1 cellular context compared by ENCODE assay signal in the genomic region with DNA sequence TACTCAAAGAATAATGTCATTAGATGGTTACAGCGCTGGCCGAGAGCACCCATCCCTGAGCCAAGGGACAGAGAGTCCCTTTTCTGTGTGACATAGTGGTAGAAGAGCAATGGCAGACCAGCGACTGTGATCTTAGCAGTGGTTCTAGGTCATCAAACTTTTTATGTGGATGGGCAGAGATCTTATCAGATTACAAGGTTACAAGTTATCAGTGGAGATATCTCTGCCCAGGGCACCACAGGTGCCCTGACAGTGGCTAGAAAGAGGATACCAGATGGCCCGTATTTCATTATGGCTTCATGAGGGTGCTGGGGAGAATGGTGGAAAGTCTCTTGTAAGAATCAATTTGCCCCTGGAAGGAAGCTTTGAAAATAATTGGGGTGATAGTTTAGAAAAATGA.
TF ChIP-seq lines count a peak whose summit lies in the region.

No MANE protein-coding gene starts in this region.

TF ChIP-seq in GM23338, 12 proteins besides CTCF, POLR2A, EP300 and RAD21 (continued from another document):
- TF ChIP-seq, protein P1, sequence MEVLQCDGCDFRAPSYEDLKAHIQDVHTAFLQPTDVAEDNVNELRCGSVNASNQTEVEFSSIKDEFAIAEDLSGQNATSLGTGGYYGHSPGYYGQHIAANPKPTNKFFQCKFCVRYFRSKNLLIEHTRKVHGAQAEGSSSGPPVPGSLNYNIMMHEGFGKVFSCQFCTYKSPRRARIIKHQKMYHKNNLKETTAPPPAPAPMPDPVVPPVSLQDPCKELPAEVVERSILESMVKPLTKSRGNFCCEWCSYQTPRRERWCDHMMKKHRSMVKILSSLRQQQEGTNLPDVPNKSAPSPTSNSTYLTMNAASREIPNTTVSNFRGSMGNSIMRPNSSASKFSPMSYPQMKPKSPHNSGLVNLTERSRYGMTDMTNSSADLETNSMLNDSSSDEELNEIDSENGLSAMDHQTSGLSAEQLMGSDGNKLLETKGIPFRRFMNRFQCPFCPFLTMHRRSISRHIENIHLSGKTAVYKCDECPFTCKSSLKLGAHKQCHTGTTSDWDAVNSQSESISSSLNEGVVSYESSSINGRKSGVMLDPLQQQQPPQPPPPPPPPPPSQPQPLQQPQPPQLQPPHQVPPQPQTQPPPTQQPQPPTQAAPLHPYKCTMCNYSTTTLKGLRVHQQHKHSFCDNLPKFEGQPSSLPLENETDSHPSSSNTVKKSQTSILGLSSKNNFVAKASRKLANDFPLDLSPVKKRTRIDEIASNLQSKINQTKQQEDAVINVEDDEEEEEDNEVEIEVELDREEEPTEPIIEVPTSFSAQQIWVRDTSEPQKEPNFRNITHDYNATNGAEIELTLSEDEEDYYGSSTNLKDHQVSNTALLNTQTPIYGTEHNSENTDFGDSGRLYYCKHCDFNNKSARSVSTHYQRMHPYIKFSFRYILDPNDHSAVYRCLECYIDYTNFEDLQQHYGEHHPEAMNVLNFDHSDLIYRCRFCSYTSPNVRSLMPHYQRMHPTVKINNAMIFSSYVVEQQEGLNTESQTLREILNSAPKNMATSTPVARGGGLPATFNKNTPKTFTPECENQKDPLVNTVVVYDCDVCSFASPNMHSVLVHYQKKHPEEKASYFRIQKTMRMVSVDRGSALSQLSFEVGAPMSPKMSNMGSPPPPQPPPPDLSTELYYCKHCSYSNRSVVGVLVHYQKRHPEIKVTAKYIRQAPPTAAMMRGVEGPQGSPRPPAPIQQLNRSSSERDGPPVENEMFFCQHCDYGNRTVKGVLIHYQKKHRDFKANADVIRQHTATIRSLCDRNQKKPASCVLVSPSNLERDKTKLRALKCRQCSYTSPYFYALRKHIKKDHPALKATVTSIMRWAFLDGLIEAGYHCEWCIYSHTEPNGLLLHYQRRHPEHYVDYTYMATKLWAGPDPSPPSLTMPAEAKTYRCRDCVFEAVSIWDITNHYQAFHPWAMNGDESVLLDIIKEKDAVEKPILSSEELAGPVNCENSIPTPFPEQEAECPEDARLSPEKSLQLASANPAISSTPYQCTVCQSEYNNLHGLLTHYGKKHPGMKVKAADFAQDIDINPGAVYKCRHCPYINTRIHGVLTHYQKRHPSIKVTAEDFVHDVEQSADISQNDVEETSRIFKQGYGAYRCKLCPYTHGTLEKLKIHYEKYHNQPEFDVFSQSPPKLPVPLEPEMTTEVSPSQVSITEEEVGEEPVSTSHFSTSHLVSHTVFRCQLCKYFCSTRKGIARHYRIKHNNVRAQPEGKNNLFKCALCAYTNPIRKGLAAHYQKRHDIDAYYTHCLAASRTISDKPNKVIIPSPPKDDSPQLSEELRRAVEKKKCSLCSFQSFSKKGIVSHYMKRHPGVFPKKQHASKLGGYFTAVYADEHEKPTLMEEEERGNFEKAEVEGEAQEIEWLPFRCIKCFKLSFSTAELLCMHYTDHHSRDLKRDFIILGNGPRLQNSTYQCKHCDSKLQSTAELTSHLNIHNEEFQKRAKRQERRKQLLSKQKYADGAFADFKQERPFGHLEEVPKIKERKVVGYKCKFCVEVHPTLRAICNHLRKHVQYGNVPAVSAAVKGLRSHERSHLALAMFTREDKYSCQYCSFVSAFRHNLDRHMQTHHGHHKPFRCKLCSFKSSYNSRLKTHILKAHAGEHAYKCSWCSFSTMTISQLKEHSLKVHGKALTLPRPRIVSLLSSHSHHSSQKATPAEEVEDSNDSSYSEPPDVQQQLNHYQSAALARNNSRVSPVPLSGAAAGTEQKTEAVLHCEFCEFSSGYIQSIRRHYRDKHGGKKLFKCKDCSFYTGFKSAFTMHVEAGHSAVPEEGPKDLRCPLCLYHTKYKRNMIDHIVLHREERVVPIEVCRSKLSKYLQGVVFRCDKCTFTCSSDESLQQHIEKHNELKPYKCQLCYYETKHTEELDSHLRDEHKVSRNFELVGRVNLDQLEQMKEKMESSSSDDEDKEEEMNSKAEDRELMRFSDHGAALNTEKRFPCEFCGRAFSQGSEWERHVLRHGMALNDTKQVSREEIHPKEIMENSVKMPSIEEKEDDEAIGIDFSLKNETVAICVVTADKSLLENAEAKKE (CRISPR knock-in tag; IDR thresholded peaks at IDR 0.05), result no peak
- TF ChIP-seq ZNF114 (CRISPR knock-in tag; IDR thresholded peaks at IDR 0.05) (no peak), STAT1 (IDR thresholded peaks at IDR 0.05; ENCODE audit: unreplicated experiment) (no peak), POLR2AphosphoS5 (IDR thresholded peaks at IDR 0.05; ENCODE audit: low read depth) (no peak), JUNB (IDR thresholded peaks at IDR 0.05; ENCODE audit: unreplicated experiment) (no peak), ZNF331 (CRISPR knock-in tag; IDR thresholded peaks at IDR 0.05; ENCODE audit: low read depth) (no peak), EZH2phosphoT487 (IDR thresholded peaks at IDR 0.05; ENCODE audit: unreplicated experiment) (no peak), CREB1 (CRISPR knock-in tag; IDR thresholded peaks at IDR 0.05; ENCODE audit: low read depth) (no peak)
- TF ChIP-seq, protein P2, sequence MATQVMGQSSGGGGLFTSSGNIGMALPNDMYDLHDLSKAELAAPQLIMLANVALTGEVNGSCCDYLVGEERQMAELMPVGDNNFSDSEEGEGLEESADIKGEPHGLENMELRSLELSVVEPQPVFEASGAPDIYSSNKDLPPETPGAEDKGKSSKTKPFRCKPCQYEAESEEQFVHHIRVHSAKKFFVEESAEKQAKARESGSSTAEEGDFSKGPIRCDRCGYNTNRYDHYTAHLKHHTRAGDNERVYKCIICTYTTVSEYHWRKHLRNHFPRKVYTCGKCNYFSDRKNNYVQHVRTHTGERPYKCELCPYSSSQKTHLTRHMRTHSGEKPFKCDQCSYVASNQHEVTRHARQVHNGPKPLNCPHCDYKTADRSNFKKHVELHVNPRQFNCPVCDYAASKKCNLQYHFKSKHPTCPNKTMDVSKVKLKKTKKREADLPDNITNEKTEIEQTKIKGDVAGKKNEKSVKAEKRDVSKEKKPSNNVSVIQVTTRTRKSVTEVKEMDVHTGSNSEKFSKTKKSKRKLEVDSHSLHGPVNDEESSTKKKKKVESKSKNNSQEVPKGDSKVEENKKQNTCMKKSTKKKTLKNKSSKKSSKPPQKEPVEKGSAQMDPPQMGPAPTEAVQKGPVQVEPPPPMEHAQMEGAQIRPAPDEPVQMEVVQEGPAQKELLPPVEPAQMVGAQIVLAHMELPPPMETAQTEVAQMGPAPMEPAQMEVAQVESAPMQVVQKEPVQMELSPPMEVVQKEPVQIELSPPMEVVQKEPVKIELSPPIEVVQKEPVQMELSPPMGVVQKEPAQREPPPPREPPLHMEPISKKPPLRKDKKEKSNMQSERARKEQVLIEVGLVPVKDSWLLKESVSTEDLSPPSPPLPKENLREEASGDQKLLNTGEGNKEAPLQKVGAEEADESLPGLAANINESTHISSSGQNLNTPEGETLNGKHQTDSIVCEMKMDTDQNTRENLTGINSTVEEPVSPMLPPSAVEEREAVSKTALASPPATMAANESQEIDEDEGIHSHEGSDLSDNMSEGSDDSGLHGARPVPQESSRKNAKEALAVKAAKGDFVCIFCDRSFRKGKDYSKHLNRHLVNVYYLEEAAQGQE (IDR thresholded peaks at IDR 0.05; ENCODE audit: unreplicated experiment), result no peak
- TF ChIP-seq, protein P3, sequence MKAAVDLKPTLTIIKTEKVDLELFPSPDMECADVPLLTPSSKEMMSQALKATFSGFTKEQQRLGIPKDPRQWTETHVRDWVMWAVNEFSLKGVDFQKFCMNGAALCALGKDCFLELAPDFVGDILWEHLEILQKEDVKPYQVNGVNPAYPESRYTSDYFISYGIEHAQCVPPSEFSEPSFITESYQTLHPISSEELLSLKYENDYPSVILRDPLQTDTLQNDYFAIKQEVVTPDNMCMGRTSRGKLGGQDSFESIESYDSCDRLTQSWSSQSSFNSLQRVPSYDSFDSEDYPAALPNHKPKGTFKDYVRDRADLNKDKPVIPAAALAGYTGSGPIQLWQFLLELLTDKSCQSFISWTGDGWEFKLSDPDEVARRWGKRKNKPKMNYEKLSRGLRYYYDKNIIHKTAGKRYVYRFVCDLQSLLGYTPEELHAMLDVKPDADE (IDR thresholded peaks at IDR 0.05), result no peak
